7 cellular contexts compared by ENCODE assay signal in the genomic region with DNA sequence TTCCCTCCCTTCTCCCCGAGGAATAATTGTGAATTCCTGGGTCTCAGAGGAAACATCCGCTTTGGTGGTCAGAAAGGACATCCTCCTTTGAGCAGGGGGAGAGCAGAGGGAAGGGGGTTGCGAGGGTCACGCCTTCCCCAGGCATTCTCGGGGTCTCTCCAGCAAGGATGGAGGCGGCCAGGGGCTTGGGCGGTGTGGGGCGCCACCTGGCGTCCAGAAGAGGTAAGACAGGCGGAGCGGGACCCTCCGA.
A peak's percentile ranks its signal among the peaks of the same experiment; 100 is the strongest.
DNase-seq lines count a peak whose midpoint lies in the region; ATAC-seq and TF ChIP-seq lines count a peak whose summit lies in the region.

No MANE protein-coding gene starts in this region.

- H3K4me1 ChIP-seq in foreskin keratinocyte (no peaks in the 10 kb centered on the region), upper lobe of left lung (peaks cover 13 to 19% (median 17%) of the 10 kb centered on the region in 4 donors)

- no peaks in the 10 kb centered on the region for H3K36me3 Mint-ChIP-seq in osteocyte (ENCODE audit: unreplicated experiment)

- DNase-seq in GM19238 (ENCODE audit: insufficient read length, low spot score) (peak; percentile 64), foreskin keratinocyte (no peak), osteocyte (ENCODE audit: extremely low spot score, unreplicated experiment) (peak; percentile 93), upper lobe of left lung (peak; percentile 41 to 87)
- peak; percentile 77 to 80 for DNase-seq in activated T-cell treated with anti-CD3 and anti-CD28 coated beads, Interleukin-2, amount 50 U/mL, for 48 hours

- H3K9me3 ChIP-seq in upper lobe of left lung, result no peaks in the 10 kb centered on the region

- peak overlapping the region; percentile 94 for H3K27ac Mint-ChIP-seq in osteocyte (ENCODE audit: unreplicated experiment)

- ATAC-seq in foreskin keratinocyte (peak; percentile 55), upper lobe of left lung (ENCODE audit: low FRiP score in 2 of 2) (peak; percentile 70 to 91), HG02884 (IDR thresholded peaks at IDR 0.05; ENCODE audit: unreplicated experiment) (no peak)

- no peaks in the 10 kb centered on the region for H3K36me3 ChIP-seq in upper lobe of left lung

- H3K27me3 ChIP-seq in foreskin keratinocyte (peaks cover 11% of the 10 kb centered on the region), upper lobe of left lung (no peaks in the 10 kb centered on the region)

- peaks cover 33% of the 10 kb centered on the region for H3K4me1 Mint-ChIP-seq in osteocyte (ENCODE audit: unreplicated experiment)

- peak overlapping the region; percentile 73 for H3K4me3 Mint-ChIP-seq in osteocyte (ENCODE audit: unreplicated experiment)

- no peaks in the 10 kb centered on the region for H3K9me3 Mint-ChIP-seq in osteocyte (ENCODE audit: unreplicated experiment)

- no peak overlapping the region for H3K27ac ChIP-seq in foreskin keratinocyte
- H3K27ac ChIP-seq in upper lobe of left lung, result peak overlapping the region; percentile 18 to 73 (median 54)

- TF ChIP-seq CTCF in LNCAP (IDR thresholded peaks at IDR 0.05) (peak; percentile 99), foreskin keratinocyte (conservative IDR thresholded peaks at IDR 0.05) (peak; percentile 80), osteocyte (IDR thresholded peaks at IDR 0.05) (peak; percentile 100), upper lobe of left lung (IDR thresholded peaks at IDR 0.05) (peak; percentile 90 to 94 (median 94))

- TF ChIP-seq EP300 in upper lobe of left lung (IDR thresholded peaks at IDR 0.05), result no peak

- H3K4me3 ChIP-seq in upper lobe of left lung, result peak overlapping the region in 3 of 4 donors; percentile 12 to 28 (median 27)

- 2 to 4% methylated on average over 6 to 12 of the region's 12 CpGs for WGBS in upper lobe of left lung, 2 donors

- no peak for TF ChIP-seq POLR2A in upper lobe of left lung (IDR thresholded peaks at IDR 0.05)

- no peaks in the 10 kb centered on the region for H3K27me3 Mint-ChIP-seq in osteocyte (ENCODE audit: unreplicated experiment)

Comparison
In these comparisons a context has a peak if more than half of its experiments do, and no peak if none do; other contexts are left out.
1. DNase-seq: peak in GM19238 (single experiment), activated T-cell treated with anti-CD3 and anti-CD28 coated beads, Interleukin-2, amount 50 U/mL, for 48 hours (2 of 2), osteocyte (single experiment) and upper lobe of left lung (2 of 2); none in foreskin keratinocyte (0 of 2).
2. Peak in every context shown above with its lines, with median percentiles within 50 percentile points of each other: CTCF ChIP-seq.